7 cellular contexts compared by ENCODE assay signal in genomic region chr3:53046171-53047170, GRCh38. TPM values are rescaled to one million over a fixed set of nuclear protein-coding genes. Genes with fewer than 3 reads are reported as not detected.
A peak's percentile ranks its signal among the peaks of the same experiment; 100 is the strongest.
DNase-seq lines count a peak whose midpoint lies in the region; ATAC-seq, FAIRE-seq and TF ChIP-seq lines count a peak whose summit lies in the region.

No MANE protein-coding gene starts in this region.

- no peak overlapping the region for H3K27ac Mint-ChIP-seq in nephron progenitor cell

- H3K27ac ChIP-seq in stomach smooth muscle (ENCODE audit: low read length): no peak overlapping the region

- H3K9me3 ChIP-seq in NT2/D1 (ENCODE audit: insufficient read depth, low read length) (no peaks in the 10 kb centered on the region), stomach smooth muscle (ENCODE audit: control insufficient read depth in 2 of 2, low read length in 2 of 2) (no peaks in the 10 kb centered on the region)

- H3K4me3 Mint-ChIP-seq in activated T-cell treated with anti-CD3 and anti-CD28 coated beads, Interleukin-2, amount 50 U/mL, for 4 hours: peak overlapping the region; percentile 85
- peak overlapping the region; percentile 84 for H3K4me3 Mint-ChIP-seq in nephron progenitor cell

- H3K4me1 Mint-ChIP-seq in activated T-cell treated with anti-CD3 and anti-CD28 coated beads, Interleukin-2, amount 50 U/mL, for 4 hours (ENCODE audit: low read depth): peaks cover 38% of the 10 kb centered on the region
- H3K4me1 Mint-ChIP-seq in nephron progenitor cell: peaks cover 20% of the 10 kb centered on the region

- peak overlapping the region; percentile 80 for H3K9ac ChIP-seq in NT2/D1 (ENCODE audit: insufficient read length, low read depth)
- peak overlapping the region in 1 of 2 donors; percentile 33 for H3K9ac ChIP-seq in stomach smooth muscle (ENCODE audit: low read length in 2 of 2)

- H3K4me3 ChIP-seq in NT2/D1 (ENCODE audit: insufficient read length, low read depth): peak overlapping the region; percentile 68
- H3K4me3 ChIP-seq in fibroblast of pulmonary artery (replicated peaks; ENCODE audit: low read depth, low read length): peak overlapping the region; percentile 62
- H3K4me3 ChIP-seq in stomach smooth muscle (ENCODE audit: low read length in 2 of 2): peak overlapping the region; percentile 67 to 79

- TF ChIP-seq CTCF in fibroblast of pulmonary artery (IDR thresholded peaks at IDR 0.05; ENCODE audit: low read length, missing control alignments) (peak; percentile 23), nephron progenitor cell (IDR thresholded peaks at IDR 0.05) (no peak)

- H3K36me3 ChIP-seq in NT2/D1 (ENCODE audit: insufficient read depth, insufficient read length, low read length) (no peaks in the 10 kb centered on the region), stomach smooth muscle (ENCODE audit: control insufficient read depth in 2 of 2, insufficient read depth in 2 of 2, low read length in 2 of 2) (no peaks in the 10 kb centered on the region)

- H3K27me3 Mint-ChIP-seq in activated T-cell treated with anti-CD3 and anti-CD28 coated beads, Interleukin-2, amount 50 U/mL, for 4 hours (ENCODE audit: low read depth): no peaks in the 10 kb centered on the region
- H3K27me3 Mint-ChIP-seq in nephron progenitor cell (ENCODE audit: low read depth, poor library complexity): peaks cover 56% of the 10 kb centered on the region

- peak; percentile 68 for FAIRE-seq in GM18507 (lab: Jason Lieb, UNC)

- DNase-seq in GM18507 (ENCODE audit: extremely low spot score, insufficient read length, low read depth): peak; percentile 30
- peak; percentile 77 for DNase-seq in NT2/D1 (ENCODE audit: low read depth, low spot score)
- DNase-seq in activated T-cell treated with anti-CD3 and anti-CD28 coated beads, Interleukin-2, amount 50 U/mL, for 4 hours: peak; percentile 59
- DNase-seq in fibroblast of pulmonary artery (ENCODE audit: low read depth): peak; percentile 18
- peak; percentile 59 for DNase-seq in nephron progenitor cell

- H3K4me1 ChIP-seq in NT2/D1 (ENCODE audit: insufficient read depth, insufficient read length) (peaks cover 2% of the 10 kb centered on the region), stomach smooth muscle (ENCODE audit: control insufficient read depth, insufficient read depth, low read length) (peaks cover 20% of the 10 kb centered on the region)

- H3K9me3 Mint-ChIP-seq in activated T-cell treated with anti-CD3 and anti-CD28 coated beads, Interleukin-2, amount 50 U/mL, for 4 hours: no peaks in the 10 kb centered on the region
- no peaks in the 10 kb centered on the region for H3K9me3 Mint-ChIP-seq in nephron progenitor cell

- ATAC-seq in HG02884 (IDR thresholded peaks at IDR 0.05; ENCODE audit: unreplicated experiment): peak; percentile 25
- ATAC-seq in activated T-cell treated with anti-CD3 and anti-CD28 coated beads, Interleukin-2, amount 50 U/mL, for 4 hours: peak; percentile 51 to 59

- H3K36me3 Mint-ChIP-seq in activated T-cell treated with anti-CD3 and anti-CD28 coated beads, Interleukin-2, amount 50 U/mL, for 4 hours (ENCODE audit: insufficient read depth): no peaks in the 10 kb centered on the region
- H3K36me3 Mint-ChIP-seq in nephron progenitor cell (ENCODE audit: low read depth): no peaks in the 10 kb centered on the region

- H3K27me3 ChIP-seq in NT2/D1 (ENCODE audit: insufficient read depth, insufficient read length): peaks cover 49% of the 10 kb centered on the region
- no peaks in the 10 kb centered on the region for H3K27me3 ChIP-seq in stomach smooth muscle (ENCODE audit: control insufficient read depth in 1 of 2, insufficient read depth in 2 of 2, low read length in 2 of 2)

RNA-seq across cellular contexts. Expression of gene SFMBT1, which starts 0.6 kb away (rescaled TPM):
- 10 to 100 TPM; 16.8 to 25.2 (median 20.0) TPM for total RNA-seq in activated T-cell treated with anti-CD3 and anti-CD28 coated beads, Interleukin-2, amount 50 U/mL, for 4 hours

Comparison
In these comparisons a context has a peak if more than half of its experiments do, and no peak if none do; other contexts are left out.
1. DNase-seq: peak in every context shown above with its lines; median percentile 77 in NT2/D1; 59 in activated T-cell treated with anti-CD3 and anti-CD28 coated beads, Interleukin-2, amount 50 U/mL, for 4 hours; 59 in nephron progenitor cell; 30 in GM18507; 18 in fibroblast of pulmonary artery.